13 cellular contexts compared by ENCODE assay signal in genomic region chr4:145034727-145035211, GRCh38.
DNase-seq lines count a peak whose midpoint lies in the region; ATAC-seq and TF ChIP-seq lines count a peak whose summit lies in the region.
"Had no signal": no experiment of that assay in that cellular context is flagged by ENCODE, and none has a peak within 500 bp of the region (broad histone marks: within the 10 kb centered on the region; RNA-seq: fewer than 3 reads in every experiment).

No MANE protein-coding gene starts in this region.

- no peak overlapping the region for H3K27ac Mint-ChIP-seq in natural killer cell

- RAD21 ChIA-PET in HCT116 (lab: Charles Lee; ENCODE audit: low non-redundant PET in 1 of 2, low total read pairs in 2 of 2, uncharacterized antibody in 2 of 2, unreplicated experiment in 2 of 2): no interaction called here

- H3K27me3 ChIP-seq in HCT116 (ENCODE audit: insufficient read depth, low read length) (no peaks in the 10 kb centered on the region), adrenal gland (no peaks in the 10 kb centered on the region), tibial nerve (no peaks in the 10 kb centered on the region)
- H3K27me3 ChIP-seq: dorsolateral prefrontal cortex, uterus had no signal

- POLR2A ChIA-PET in HCT116 (lab: Charles Lee): no interaction called here

- no peak overlapping the region for H3K4me3 Mint-ChIP-seq in natural killer cell

- no peaks in the 10 kb centered on the region for H3K36me3 Mint-ChIP-seq in natural killer cell

- H3K9ac ChIP-seq in HCT116 (ENCODE audit: low read length): no peak overlapping the region

- no peak overlapping the region for H3K27ac ChIP-seq in HCT116 (ENCODE audit: low read depth, low read length)
- H3K27ac ChIP-seq in adrenal gland: peak overlapping the region in 1 of 5 donors; percentile 49
- no peak overlapping the region for H3K27ac ChIP-seq in tibial nerve
- H3K27ac ChIP-seq: dorsolateral prefrontal cortex, uterus, VCaP had no signal

- DNase-seq in HCT116 (ENCODE audit: low read depth, low spot score): peak; percentile 55
- DNase-seq in adrenal gland: peak; percentile 29 to 78 (median 63)
- peak; percentile 40 for DNase-seq in hepatic stellate cell (ENCODE audit: low spot score)
- DNase-seq in stromal cell of bone marrow (ENCODE audit: low read depth): peak; percentile 70
- DNase-seq in tibial nerve (ENCODE audit: low spot score in 2 of 2): no peak
- no peak for DNase-seq in natural killer cell
- no peak for DNase-seq in stimulated activated CD4-positive, alpha-beta T cell treated with anti-CD3 and anti-CD28 coated beads, Interleukin-4, amount 100 ng/mL, for 24 hours
- DNase-seq: activated T-cell treated with anti-CD3 and anti-CD28 coated beads, Interleukin-2, amount 50 U/mL, for 48 hours; dorsolateral prefrontal cortex; NCI-H2029 treated with DMSO at 0.1 percent for 48 hours; nucleus accumbens; uterus had no signal

- CTCF ChIA-PET in HCT116 (lab: Charles Lee): no interaction called here

- no peaks in the 10 kb centered on the region for H4K20me1 ChIP-seq in HCT116 (ENCODE audit: insufficient read depth)

- ATAC-seq in HCT116: peak; percentile 49; the same call in 1 of the 2 replicates
- no peak for ATAC-seq in natural killer cell

- TF ChIP-seq CTCF in HCT116 (IDR thresholded peaks at IDR 0.05 in 2 of 3, conservative IDR thresholded peaks at IDR 0.05 in 1 of 3; ENCODE audit: borderline replicate concordance in 1 of 3, insufficient read depth in 1 of 3, low read depth in 2 of 3, low read length in 2 of 3) (no peak), adrenal gland (IDR thresholded peaks at IDR 0.05) (no peak), tibial nerve (IDR thresholded peaks at IDR 0.05) (no peak), natural killer cell (IDR thresholded peaks at IDR 0.05) (no peak)

- H3K9me2 ChIP-seq in HCT116 (ENCODE audit: insufficient read depth): no peaks in the 10 kb centered on the region

- no peak overlapping the region for H3K4me3 ChIP-seq in HCT116 (replicated peaks in 1 of 2; ENCODE audit: low read depth in 1 of 2, low read length in 2 of 2)
- no peak overlapping the region for H3K4me3 ChIP-seq in adrenal gland
- no peak overlapping the region for H3K4me3 ChIP-seq in tibial nerve
- H3K4me3 ChIP-seq: dorsolateral prefrontal cortex, uterus had no signal

- no peak overlapping the region for H2AFZ ChIP-seq in HCT116 (ENCODE audit: low read depth, low read length, poor library complexity, severe bottlenecking)

- H3K9me3 ChIP-seq in HCT116 (ENCODE audit: control insufficient read depth in 1 of 2, insufficient read depth in 1 of 2, low read depth in 1 of 2, low read length in 2 of 2): no peaks in the 10 kb centered on the region
- no peaks in the 10 kb centered on the region for H3K9me3 ChIP-seq in adrenal gland (replicated peaks in 1 of 3)
- H3K9me3 ChIP-seq in tibial nerve: no peaks in the 10 kb centered on the region
- H3K9me3 ChIP-seq: uterus had no signal

- no peak for TF ChIP-seq POLR2A in HCT116 (IDR thresholded peaks at IDR 0.05; ENCODE audit: borderline replicate concordance, extremely low read depth, insufficient read depth, insufficient read length)
- no peak for TF ChIP-seq POLR2A in adrenal gland (IDR thresholded peaks at IDR 0.05)
- no peak for TF ChIP-seq POLR2A in tibial nerve (IDR thresholded peaks at IDR 0.05)

- peak overlapping the region; percentile 10 for H3K4me2 ChIP-seq in HCT116 (ENCODE audit: low read length)

- TF ChIP-seq RAD21 in HCT116 (IDR thresholded peaks at IDR 0.05; ENCODE audit: low read depth): no peak

- WGBS in adrenal gland, 4 donors: 62 to 66% (median 64%) methylated on average over 6 of the region's 6 CpGs
- WGBS in tibial nerve, 2 donors: 87 to 91% methylated on average over 6 of the region's 6 CpGs

- H3K36me3 ChIP-seq in HCT116 (ENCODE audit: control insufficient read depth in 1 of 2, insufficient read depth in 2 of 2, low read length in 2 of 2) (peaks cover 0 to 3% of the 10 kb centered on the region in 2 experiments; a peak in 1 of 4 replicates), adrenal gland (replicated peaks in 1 of 2) (peaks cover 0 to 6% of the 10 kb centered on the region in 2 donors), tibial nerve (peaks cover 0 to 38% (median 5%) of the 10 kb centered on the region in 3 donors)
- H3K36me3 ChIP-seq: uterus had no signal

- no peak for TF ChIP-seq EP300 in tibial nerve (IDR thresholded peaks at IDR 0.05)

- H3K79me2 ChIP-seq in HCT116 (ENCODE audit: insufficient read depth, low read length): no peaks in the 10 kb centered on the region; the same call in 1 of the 2 replicates

- H3K27me3 Mint-ChIP-seq in natural killer cell (ENCODE audit: low read depth in 2 of 2): no peaks in the 10 kb centered on the region

- peaks cover 10% of the 10 kb centered on the region in 2 donors for H3K4me1 Mint-ChIP-seq in natural killer cell

- intact Hi-C loops in HCT116 (cut with micrococcal nuclease): no loop called here
- intact Hi-C loops in adrenal gland (cut with DNase I): no loop called here
- intact Hi-C loops in natural killer cell (cut with micrococcal nuclease): no loop called here

- H3K9me3 Mint-ChIP-seq in natural killer cell: no peaks in the 10 kb centered on the region

- BruUV-seq in HCT116 (replicated peaks; lab: Mats Ljungman, UMichigan): no TSS peak

- H3K4me1 ChIP-seq in HCT116 (ENCODE audit: control insufficient read depth in 1 of 2, insufficient read depth in 2 of 2, low read length in 2 of 2) (peaks cover 0 to 13% of the 10 kb centered on the region in 2 experiments; a peak in 1 of 4 replicates), adrenal gland (replicated peaks in 1 of 2) (no peaks in the 10 kb centered on the region), tibial nerve (no peaks in the 10 kb centered on the region)
- H3K4me1 ChIP-seq: uterus had no signal

TF ChIP-seq in HCT116, 20 proteins besides CTCF, POLR2A, EP300 and RAD21 (continues in another document):
- no peak for TF ChIP-seq SRF (IDR thresholded peaks at IDR 0.05; ENCODE audit: low read depth)
- no peak for TF ChIP-seq EGR1 (IDR thresholded peaks at IDR 0.05; ENCODE audit: low read depth)
- TF ChIP-seq JUND (IDR thresholded peaks at IDR 0.05): peak; percentile 63
- no peak for TF ChIP-seq REST (IDR thresholded peaks at IDR 0.05; ENCODE audit: low read depth)
- TF ChIP-seq ATF3 (IDR thresholded peaks at IDR 0.05): 0 out of 2 replicates have a peak, but pooled peaks have one; percentile 43
- TF ChIP-seq SP1 (IDR thresholded peaks at IDR 0.05; ENCODE audit: low read depth): peak; percentile 54
- TF ChIP-seq EZH2phosphoT487 (IDR thresholded peaks at IDR 0.05; ENCODE audit: borderline replicate concordance): no peak
- no peak for TF ChIP-seq ZFX (IDR thresholded peaks at IDR 0.05)
- no peak for TF ChIP-seq YY1 (IDR thresholded peaks at IDR 0.05; ENCODE audit: extremely low read depth, insufficient replicate concordance, low read depth, low read length)
- peak; percentile 75 for TF ChIP-seq FOSL1 (IDR thresholded peaks at IDR 0.05; ENCODE audit: low read depth)
- no peak for TF ChIP-seq SIN3A (IDR thresholded peaks at IDR 0.05; ENCODE audit: low read depth)
- peak; percentile 63; the same call in 1 of the 2 replicates for TF ChIP-seq MAX (IDR thresholded peaks at IDR 0.05)
- TF ChIP-seq EZH2 (IDR thresholded peaks at IDR 0.05): no peak
- peak; percentile 69 for TF ChIP-seq CBX3 (IDR thresholded peaks at IDR 0.05; ENCODE audit: low read depth)
- TF ChIP-seq CEBPB (IDR thresholded peaks at IDR 0.05; ENCODE audit: low read depth): peak; percentile 74

Comparison
In these comparisons a context has a peak if more than half of its experiments do, and no peak if none do; other contexts are left out.
1. DNase-seq: peak in HCT116 (single experiment), adrenal gland (7 of 7), hepatic stellate cell (single experiment) and stromal cell of bone marrow (single experiment); none in tibial nerve (0 of 2), natural killer cell (single experiment) and stimulated activated CD4-positive, alpha-beta T cell treated with anti-CD3 and anti-CD28 coated beads, Interleukin-4, amount 100 ng/mL, for 24 hours (single experiment).